In genomic region chr11:124740277-124740882, GRCh38 we compare ENCODE assay signal across 10 cellular contexts. TPM values are rescaled to one million over a fixed set of nuclear protein-coding genes. Genes with fewer than 3 reads are reported as not detected.
DNase-seq lines count a peak whose midpoint lies in the region; ATAC-seq and TF ChIP-seq lines count a peak whose summit lies in the region.
"Had no signal": no experiment of that assay in that cellular context is flagged by ENCODE, and none has a peak within 500 bp of the region (broad histone marks: within the 10 kb centered on the region; RNA-seq: fewer than 3 reads in every experiment).

No MANE protein-coding gene starts in this region.

- peak overlapping the region; percentile 58 for H3K9ac ChIP-seq in BLaER1

- peak overlapping the region; percentile 98 for H3K4me2 ChIP-seq in BLaER1

- intact Hi-C loops in ascending aorta (cut with DNase I): loop anchor here (5.0 kb wide), 1 partner anchor 97 kb away; no protein-coding TSS in a partner anchor

- H3K9me3 ChIP-seq in BLaER1: no peaks in the 10 kb centered on the region
- H3K9me3 ChIP-seq in ascending aorta: no peaks in the 10 kb centered on the region

- DNase-seq in SK-N-DZ (ENCODE audit: low spot score): peak; percentile 38
- no peak for DNase-seq in ascending aorta (ENCODE audit: low spot score in 2 of 2)
- DNase-seq in islet precursor cell: peak; percentile 64
- peak; percentile 58 for DNase-seq in stimulated activated CD4-positive, alpha-beta T cell treated with anti-CD3 and anti-CD28 coated beads, Interleukin-4, amount 100 ng/mL, for 1 hour
- no peak for DNase-seq in medulla oblongata (ENCODE audit: extremely low spot score)

- H4K20me1 ChIP-seq in BLaER1: peaks cover 31% of the 10 kb centered on the region; the same call in 1 of the 2 replicates

- no peaks in the 10 kb centered on the region for H3K27me3 ChIP-seq in BLaER1
- H3K27me3 ChIP-seq in ascending aorta: peaks cover 3% of the 10 kb centered on the region

- peak; percentile 48 to 56 (median 52) for TF ChIP-seq CTCF in ascending aorta (IDR thresholded peaks at IDR 0.05)

- H3K4me3 ChIP-seq in BLaER1 (peak overlapping the region; percentile 71), ascending aorta (peak overlapping the region; percentile 63 to 89)

- ATAC-seq in GM19351 (IDR thresholded peaks at IDR 0.05; ENCODE audit: unreplicated experiment) (peak; percentile 44), HG03432 (IDR thresholded peaks at IDR 0.05; ENCODE audit: unreplicated experiment) (peak; percentile 53)

- H3K36me3 ChIP-seq in BLaER1: peaks cover 5% of the 10 kb centered on the region; the same call in 1 of the 2 replicates
- H3K36me3 ChIP-seq in ascending aorta: no peaks in the 10 kb centered on the region

- H3K4me1 ChIP-seq in BLaER1 (peaks cover 45% of the 10 kb centered on the region), ascending aorta (peaks cover 13% of the 10 kb centered on the region in 2 donors)

- H3K27ac ChIP-seq in BLaER1 (no peak overlapping the region), ascending aorta (peak overlapping the region; percentile 28 to 78)

RNA-seq across cellular contexts. Expression of gene NRGN, which starts 0.6 kb away (rescaled TPM):
- 4.6 and 5.8 TPM in 2 replicates for polyA plus RNA-seq in SK-N-DZ (2014; cell fraction: cytosol; rRNA removed)
- polyA plus RNA-seq in SK-N-DZ (2014; cell fraction: nucleus; rRNA removed): 4.3 and 7.7 TPM in 2 replicates
- 5.3 TPM for total RNA-seq in ascending aorta
- total RNA-seq: NCI-H460 had no signal

RNA-seq across cellular contexts. Expression of gene VSIG2, which starts 11.7 kb away (rescaled TPM):
- 0.21 and 0.41 TPM in 2 replicates for polyA plus RNA-seq in SK-N-DZ (2014; cell fraction: cytosol; rRNA removed)
- 1.2 and 2.7 TPM in 2 replicates for polyA plus RNA-seq in SK-N-DZ (2014; cell fraction: nucleus; rRNA removed)
- total RNA-seq in ascending aorta: not detected
- total RNA-seq: NCI-H460, subcutaneous adipose tissue had no signal

RNA-seq across cellular contexts. Expression of gene ESAM, which starts 21.7 kb away (rescaled TPM):
- 0.27 TPM in 1 of 2 replicates, not detected in the other for polyA plus RNA-seq in SK-N-DZ (2014; cell fraction: cytosol; rRNA removed)
- 0.22 and 0.64 TPM in 2 replicates for polyA plus RNA-seq in SK-N-DZ (2014; cell fraction: nucleus; rRNA removed)
- total RNA-seq in ascending aorta: 257 TPM

RNA-seq across cellular contexts. Expression of gene MSANTD2, which starts 59.8 kb away (rescaled TPM):
- polyA plus RNA-seq in SK-N-DZ (2014; cell fraction: cytosol; rRNA removed): 9.6 and 12.7 TPM in 2 replicates
- 35.3 and 43.4 TPM in 2 replicates for polyA plus RNA-seq in SK-N-DZ (2014; cell fraction: nucleus; rRNA removed)
- total RNA-seq in ascending aorta: 21.4 TPM

Comparison
In these comparisons a context has a peak if more than half of its experiments do, and no peak if none do; other contexts are left out.
1. DNase-seq: peak in SK-N-DZ (single experiment), islet precursor cell (single experiment) and stimulated activated CD4-positive, alpha-beta T cell treated with anti-CD3 and anti-CD28 coated beads, Interleukin-4, amount 100 ng/mL, for 1 hour (single experiment); none in ascending aorta (0 of 2) and medulla oblongata (single experiment).